In genomic region chr5:56909294-56910122, GRCh38 we compare ENCODE assay signal across 8 cellular contexts. TPM values are rescaled to one million over a fixed set of nuclear protein-coding genes. Genes with fewer than 3 reads are reported as not detected.
DNase-seq lines count a peak whose midpoint lies in the region; ATAC-seq and FAIRE-seq lines count a peak whose summit lies in the region.

SETD9 (plus strand) TSS chr5:56909596; CDS start chr5:56909646, 50 bp downstream.

- no peaks in the 10 kb centered on the region for H3K79me1 ChIP-seq in mesendoderm (ENCODE audit: low read length)

- H3K18ac ChIP-seq in mesendoderm (ENCODE audit: low read length) = peak within 1 kb of the TSS; percentile 82

- ATAC-seq in GM21381 (IDR thresholded peaks at IDR 0.05; ENCODE audit: unreplicated experiment) = peak; percentile 84

- H3K4me1 ChIP-seq in endocrine pancreas (ENCODE audit: control insufficient read depth, insufficient read depth, low read length) (peaks cover 5% of the 10 kb centered on the region), mesendoderm (ENCODE audit: control insufficient read depth, low read depth, low read length) (peaks cover 2% of the 10 kb centered on the region)

- H2AK5ac ChIP-seq in mesendoderm (ENCODE audit: low read length) = no peak within 1 kb of the TSS

- H3K56ac ChIP-seq in mesendoderm (ENCODE audit: low read length) = peak within 1 kb of the TSS; percentile 98

- H3K79me2 ChIP-seq in mesendoderm (ENCODE audit: control insufficient read depth, insufficient read depth, low read length) = no peaks in the 10 kb centered on the region

- H3K27me3 ChIP-seq in endocrine pancreas (ENCODE audit: control insufficient read depth, insufficient read depth, low read length) (no peaks in the 10 kb centered on the region), mesendoderm (ENCODE audit: insufficient read depth, low read length, poor library complexity) (no peaks in the 10 kb centered on the region)

- H3K36me3 ChIP-seq in endocrine pancreas (ENCODE audit: control insufficient read depth, insufficient read depth, low read length) (no peaks in the 10 kb centered on the region), mesendoderm (ENCODE audit: control insufficient read depth, insufficient read depth, low read length) (no peaks in the 10 kb centered on the region)

- no peak within 1 kb of the TSS for H4K8ac ChIP-seq in mesendoderm (ENCODE audit: low read depth, low read length)

- H2BK5ac ChIP-seq in mesendoderm (ENCODE audit: low read length) = peak within 1 kb of the TSS; percentile 69

- H3K4me2 ChIP-seq in mesendoderm (ENCODE audit: low read length) = peak within 1 kb of the TSS; percentile 86

- peak within 1 kb of the TSS; percentile 94 for H3K9ac ChIP-seq in endocrine pancreas (ENCODE audit: control insufficient read depth, insufficient read depth, low read length)
- H3K9ac ChIP-seq in mesendoderm (ENCODE audit: low read length) = peak within 1 kb of the TSS; percentile 90

- H3K4me3 ChIP-seq in endocrine pancreas (ENCODE audit: control insufficient read depth, insufficient read depth, low read length) (peak within 1 kb of the TSS; percentile 89), mesendoderm (ENCODE audit: low read length) (peak within 1 kb of the TSS; percentile 62)

- no CpG with 5 or more reads among the region's 81 CpGs for WGBS in mesendoderm (ENCODE audit: extremely low coverage, insufficient coverage, low lambda C conversion rate)

- DNase-seq in COR-L47 (lab: John Stamatoyannopoulos, UW) = peak; percentile 96
- peak; percentile 90 for DNase-seq in HTR-8/SVneo (ENCODE audit: insufficient read length, low spot score)
- peak; percentile 94 for DNase-seq in NOMO-1 treated with DMSO at 0.1 percent for 48 hours (lab: John Stamatoyannopoulos, UW; ENCODE audit: unreplicated experiment)
- DNase-seq in activated CD8-positive, alpha-beta memory T cell treated with anti-CD3 and anti-CD28 coated beads, Interleukin-2, amount 50 U/mL, for 1 hour (ENCODE audit: extremely low read depth) = peak; percentile 70
- peak; percentile 98 for DNase-seq in mesendoderm
- DNase-seq in stimulated activated CD8-positive, alpha-beta memory T cell treated with anti-CD3 and anti-CD28 coated beads, Interleukin-12 subunit alpha, Interleukin-12 subunit beta, amount 100 ng/mL, for 4 hours (ENCODE audit: low read depth) = peak; percentile 81

- no peak within 1 kb of the TSS for H4K5ac ChIP-seq in mesendoderm (ENCODE audit: low read length)

- H3K9me3 ChIP-seq in endocrine pancreas (ENCODE audit: control insufficient read depth, low read length) = no peaks in the 10 kb centered on the region

- peak; percentile 38 for FAIRE-seq in HTR-8/SVneo (lab: Jason Lieb, UNC)

- peak within 1 kb of the TSS; percentile 77 for H3K27ac ChIP-seq in mesendoderm (ENCODE audit: low read depth, low read length)

- H2BK120ac ChIP-seq in mesendoderm (ENCODE audit: low read depth, low read length) = no peak within 1 kb of the TSS

- H3K23ac ChIP-seq in mesendoderm (ENCODE audit: low read length) = peak within 1 kb of the TSS; percentile 92

- peak within 1 kb of the TSS; percentile 85 for H3K4ac ChIP-seq in mesendoderm (ENCODE audit: low read depth, low read length)

- no peak within 1 kb of the TSS for H2BK15ac ChIP-seq in mesendoderm (replicated peaks; ENCODE audit: low read depth)

RNA-seq across cellular contexts. Expression of gene SETD9, which starts in this region (rescaled TPM):
- 7.6 TPM for polyA plus RNA-seq in mesendoderm (2013, experiment 1 of 2)
- 8.2 TPM for polyA plus RNA-seq in mesendoderm (2013, experiment 2 of 2)

Comparison
In these comparisons a context has a peak if more than half of its experiments do, and no peak if none do; other contexts are left out.
1. Peak in every context shown above with its lines: DNase-seq, ATAC-seq, H3K4me3 ChIP-seq and H3K27ac ChIP-seq.